8 cellular contexts compared by ENCODE assay signal in genomic region chr22:21569459-21570161, GRCh38. TPM values are rescaled to one million over a fixed set of nuclear protein-coding genes. Genes with fewer than 3 reads are reported as not detected.
DNase-seq lines count a peak whose midpoint lies in the region; ATAC-seq and TF ChIP-seq lines count a peak whose summit lies in the region.

No MANE protein-coding gene starts in this region.

- DNase-seq in activated T-cell treated with anti-CD3 and anti-CD28 coated beads, Interleukin-2, amount 50 U/mL, for 72 hours: no peak
- no peak for DNase-seq in activated T-cell treated with anti-CD3 and anti-CD28 coated beads, Interleukin-2, amount 50 U/mL, for 48 hours
- DNase-seq in SIG-M5 treated with dmso at 0.1 percent for 504 hours (lab: John Stamatoyannopoulos, UW; ENCODE audit: unreplicated experiment): peak; percentile 85
- DNase-seq in fibroblast of pulmonary artery (ENCODE audit: low read depth): no peak
- no peak for DNase-seq in stimulated activated naive B cell treated with anti-CD40 and anti-IgM and Interleukin-4, amounts not matched to agents 10 μg/mL and 1 μg/mL and 100 μg/mL, for 72 hours
- DNase-seq in NCI-H2107 (lab: John Stamatoyannopoulos, UW): no peak
- no peak for DNase-seq in kidney glomerular epithelial cell (lab: John Stamatoyannopoulos, UW)

- peaks cover 4 to 10% of the 10 kb centered on the region in 2 donors for H3K36me3 Mint-ChIP-seq in activated T-cell treated with anti-CD3 and anti-CD28 coated beads, Interleukin-2, amount 50 U/mL, for 72 hours (ENCODE audit: insufficient read depth in 2 of 2)
- peaks cover 12 to 21% of the 10 kb centered on the region in 2 donors for H3K36me3 Mint-ChIP-seq in stimulated activated naive B cell treated with anti-CD40 and anti-IgM and Interleukin-4, amounts not matched to agents 10 μg/mL and 1 μg/mL and 100 μg/mL, for 72 hours

- ATAC-seq in activated T-cell treated with anti-CD3 and anti-CD28 coated beads, Interleukin-2, amount 50 U/mL, for 72 hours (replicated peaks in 1 of 2): no peak
- ATAC-seq in stimulated activated naive B cell treated with anti-CD40 and anti-IgM and Interleukin-4, amounts not matched to agents 10 μg/mL and 1 μg/mL and 100 μg/mL, for 72 hours (replicated peaks): peak; percentile 25
- ATAC-seq in HG02588 (IDR thresholded peaks at IDR 0.05; ENCODE audit: unreplicated experiment): no peak

- no peaks in the 10 kb centered on the region for H3K9me3 Mint-ChIP-seq in activated T-cell treated with anti-CD3 and anti-CD28 coated beads, Interleukin-2, amount 50 U/mL, for 72 hours
- no peaks in the 10 kb centered on the region for H3K9me3 Mint-ChIP-seq in stimulated activated naive B cell treated with anti-CD40 and anti-IgM and Interleukin-4, amounts not matched to agents 10 μg/mL and 1 μg/mL and 100 μg/mL, for 72 hours

- peak overlapping the region; percentile 49 for H3K27ac Mint-ChIP-seq in activated T-cell treated with anti-CD3 and anti-CD28 coated beads, Interleukin-2, amount 50 U/mL, for 72 hours
- H3K27ac Mint-ChIP-seq in stimulated activated naive B cell treated with anti-CD40 and anti-IgM and Interleukin-4, amounts not matched to agents 10 μg/mL and 1 μg/mL and 100 μg/mL, for 72 hours: peak overlapping the region; percentile 94

- H3K4me3 ChIP-seq in fibroblast of pulmonary artery (replicated peaks; ENCODE audit: low read depth, low read length): peak overlapping the region; percentile 89

- peaks cover 68% of the 10 kb centered on the region for H3K4me1 Mint-ChIP-seq in activated T-cell treated with anti-CD3 and anti-CD28 coated beads, Interleukin-2, amount 50 U/mL, for 72 hours (ENCODE audit: low read depth)
- H3K4me1 Mint-ChIP-seq in stimulated activated naive B cell treated with anti-CD40 and anti-IgM and Interleukin-4, amounts not matched to agents 10 μg/mL and 1 μg/mL and 100 μg/mL, for 72 hours: peaks cover 37 to 57% of the 10 kb centered on the region in 2 donors

- TF ChIP-seq CTCF in fibroblast of pulmonary artery (IDR thresholded peaks at IDR 0.05; ENCODE audit: low read length, missing control alignments): no peak

- no peaks in the 10 kb centered on the region for H3K27me3 Mint-ChIP-seq in activated T-cell treated with anti-CD3 and anti-CD28 coated beads, Interleukin-2, amount 50 U/mL, for 72 hours (ENCODE audit: low read depth)
- H3K27me3 Mint-ChIP-seq in stimulated activated naive B cell treated with anti-CD40 and anti-IgM and Interleukin-4, amounts not matched to agents 10 μg/mL and 1 μg/mL and 100 μg/mL, for 72 hours: no peaks in the 10 kb centered on the region

- H3K4me3 Mint-ChIP-seq in activated T-cell treated with anti-CD3 and anti-CD28 coated beads, Interleukin-2, amount 50 U/mL, for 72 hours: peak overlapping the region; percentile 84 to 95
- peak overlapping the region; percentile 92 to 93 for H3K4me3 Mint-ChIP-seq in stimulated activated naive B cell treated with anti-CD40 and anti-IgM and Interleukin-4, amounts not matched to agents 10 μg/mL and 1 μg/mL and 100 μg/mL, for 72 hours

RNA-seq across cellular contexts. Expression of gene UBE2L3, which starts 2.1 kb away (rescaled TPM):
- total RNA-seq in activated T-cell treated with anti-CD3 and anti-CD28 coated beads, Interleukin-2, amount 50 U/mL, for 72 hours: 10 to 100 TPM; 42.7 to 43.5 TPM

RNA-seq across cellular contexts. Expression of gene RIMBP3C, which starts 18.3 kb away (rescaled TPM):
- total RNA-seq in activated T-cell treated with anti-CD3 and anti-CD28 coated beads, Interleukin-2, amount 50 U/mL, for 72 hours: under 1 TPM in 1 of 2 donors, not detected in 1; 0.19 TPM

Comparison
In these comparisons a context has a peak if more than half of its experiments do, and no peak if none do; other contexts are left out.
1. ATAC-seq: peak in stimulated activated naive B cell treated with anti-CD40 and anti-IgM and Interleukin-4, amounts not matched to agents 10 μg/mL and 1 μg/mL and 100 μg/mL, for 72 hours (2 of 2); none in activated T-cell treated with anti-CD3 and anti-CD28 coated beads, Interleukin-2, amount 50 U/mL, for 72 hours (0 of 2) and HG02588 (single experiment).